9 cellular contexts compared by ENCODE assay signal in genomic region chr12:53751336-53752191, GRCh38. TPM values are rescaled to one million over a fixed set of nuclear protein-coding genes. Genes with fewer than 3 reads are reported as not detected.
DNase-seq lines count a peak whose midpoint lies in the region; ATAC-seq lines count a peak whose summit lies in the region.
"Had no signal": no experiment of that assay in that cellular context is flagged by ENCODE, and none has a peak within 500 bp of the region (broad histone marks: within the 10 kb centered on the region; RNA-seq: fewer than 3 reads in every experiment).

Gene CISTR (minus strand): TSS chr12:53751979.

- peaks cover 35% of the 10 kb centered on the region for H3K4me1 ChIP-seq in iPS-18a (ENCODE audit: control insufficient read depth, low read depth, low read length)

- no peaks in the 10 kb centered on the region for H3K9me3 Mint-ChIP-seq in activated naive CD8-positive, alpha-beta T cell treated with anti-CD3 and anti-CD28 coated beads for 36 hours
- H3K9me3 Mint-ChIP-seq in stimulated activated memory B cell treated with anti-CD40 and anti-IgM and Interleukin-4, amounts not matched to agents 10 μg/mL and 1 μg/mL and 100 μg/mL, for 72 hours: no peaks in the 10 kb centered on the region

- peaks cover 99% of the 10 kb centered on the region for H3K27me3 ChIP-seq in iPS-18a (ENCODE audit: control insufficient read depth, insufficient read depth, low read length)

- DNase-seq in activated CD4-positive, alpha-beta T cell treated with anti-CD3 and anti-CD28 coated beads for 4 hours: peak; percentile 27 to 52
- DNase-seq in activated CD4-positive, alpha-beta T cell treated with anti-CD3 and anti-CD28 coated beads, Interleukin-2, amount 50 U/mL, for 1 hour: no peak
- DNase-seq in NAMALWA (ENCODE audit: low spot score) (peak; percentile 69), GM19238 (ENCODE audit: insufficient read length, low spot score) (no peak)
- peak; percentile 46 for DNase-seq in activated naive CD8-positive, alpha-beta T cell treated with anti-CD3 and anti-CD28 coated beads for 36 hours

- H3K27me3 Mint-ChIP-seq in activated naive CD8-positive, alpha-beta T cell treated with anti-CD3 and anti-CD28 coated beads for 36 hours: peaks cover 8% of the 10 kb centered on the region
- peaks cover 6% of the 10 kb centered on the region for H3K27me3 Mint-ChIP-seq in stimulated activated memory B cell treated with anti-CD40 and anti-IgM and Interleukin-4, amounts not matched to agents 10 μg/mL and 1 μg/mL and 100 μg/mL, for 72 hours

- H3K27ac Mint-ChIP-seq in activated naive CD8-positive, alpha-beta T cell treated with anti-CD3 and anti-CD28 coated beads for 36 hours: peak within 1 kb of the TSS; percentile 28
- no peak within 1 kb of the TSS for H3K27ac Mint-ChIP-seq in stimulated activated memory B cell treated with anti-CD40 and anti-IgM and Interleukin-4, amounts not matched to agents 10 μg/mL and 1 μg/mL and 100 μg/mL, for 72 hours
- H3K27ac Mint-ChIP-seq: activated naive CD8-positive, alpha-beta T cell had no signal

- H3K9me3 ChIP-seq in iPS-18a (ENCODE audit: control insufficient read depth, low read depth, low read length): no peaks in the 10 kb centered on the region

- H3K4me1 Mint-ChIP-seq in activated naive CD8-positive, alpha-beta T cell treated with anti-CD3 and anti-CD28 coated beads for 36 hours: peaks cover 23% of the 10 kb centered on the region
- peaks cover 13% of the 10 kb centered on the region for H3K4me1 Mint-ChIP-seq in stimulated activated memory B cell treated with anti-CD40 and anti-IgM and Interleukin-4, amounts not matched to agents 10 μg/mL and 1 μg/mL and 100 μg/mL, for 72 hours

- H3K4me3 Mint-ChIP-seq in activated naive CD8-positive, alpha-beta T cell treated with anti-CD3 and anti-CD28 coated beads for 36 hours: peak within 1 kb of the TSS; percentile 33
- no peak within 1 kb of the TSS for H3K4me3 Mint-ChIP-seq in stimulated activated memory B cell treated with anti-CD40 and anti-IgM and Interleukin-4, amounts not matched to agents 10 μg/mL and 1 μg/mL and 100 μg/mL, for 72 hours
- H3K4me3 Mint-ChIP-seq: activated naive CD8-positive, alpha-beta T cell had no signal

- H3K27ac ChIP-seq in iPS-18a (ENCODE audit: low read length): no peak within 1 kb of the TSS

- H3K4me3 ChIP-seq in iPS-18a (ENCODE audit: low read length): peak within 1 kb of the TSS; percentile 64

- H3K9ac ChIP-seq in iPS-18a (ENCODE audit: low read length): peak within 1 kb of the TSS; percentile 12

- ATAC-seq in stimulated activated memory B cell treated with anti-CD40 and anti-IgM and Interleukin-4, amounts not matched to agents 10 μg/mL and 1 μg/mL and 100 μg/mL, for 72 hours: peak; percentile 70
- no peak for ATAC-seq in GM19035 (IDR thresholded peaks at IDR 0.05; ENCODE audit: unreplicated experiment)

- H3K36me3 Mint-ChIP-seq in activated naive CD8-positive, alpha-beta T cell treated with anti-CD3 and anti-CD28 coated beads for 36 hours: no peaks in the 10 kb centered on the region
- no peaks in the 10 kb centered on the region for H3K36me3 Mint-ChIP-seq in stimulated activated memory B cell treated with anti-CD40 and anti-IgM and Interleukin-4, amounts not matched to agents 10 μg/mL and 1 μg/mL and 100 μg/mL, for 72 hours
- H3K36me3 Mint-ChIP-seq: activated naive CD8-positive, alpha-beta T cell had no signal

- H3K36me3 ChIP-seq in iPS-18a (ENCODE audit: control insufficient read depth, low read depth, low read length): no peaks in the 10 kb centered on the region

RNA-seq across cellular contexts. Expression of gene CISTR, which starts in this region (rescaled TPM):
- total RNA-seq in activated naive CD8-positive, alpha-beta T cell treated with anti-CD3 and anti-CD28 coated beads for 36 hours: not detected

Comparison
In these comparisons a context has a peak if more than half of its experiments do, and no peak if none do; other contexts are left out.
1. DNase-seq: peak in activated CD4-positive, alpha-beta T cell treated with anti-CD3 and anti-CD28 coated beads for 4 hours (2 of 2) and NAMALWA (single experiment); none in activated CD4-positive, alpha-beta T cell treated with anti-CD3 and anti-CD28 coated beads, Interleukin-2, amount 50 U/mL, for 1 hour (single experiment) and GM19238 (single experiment).
2. Peak in DNase-seq in activated naive CD8-positive, alpha-beta T cell treated with anti-CD3 and anti-CD28 coated beads for 36 hours; RNA of the gene not detected or under 1 TPM.